ENCODE assay signal across 8 cellular contexts in the genomic region with DNA sequence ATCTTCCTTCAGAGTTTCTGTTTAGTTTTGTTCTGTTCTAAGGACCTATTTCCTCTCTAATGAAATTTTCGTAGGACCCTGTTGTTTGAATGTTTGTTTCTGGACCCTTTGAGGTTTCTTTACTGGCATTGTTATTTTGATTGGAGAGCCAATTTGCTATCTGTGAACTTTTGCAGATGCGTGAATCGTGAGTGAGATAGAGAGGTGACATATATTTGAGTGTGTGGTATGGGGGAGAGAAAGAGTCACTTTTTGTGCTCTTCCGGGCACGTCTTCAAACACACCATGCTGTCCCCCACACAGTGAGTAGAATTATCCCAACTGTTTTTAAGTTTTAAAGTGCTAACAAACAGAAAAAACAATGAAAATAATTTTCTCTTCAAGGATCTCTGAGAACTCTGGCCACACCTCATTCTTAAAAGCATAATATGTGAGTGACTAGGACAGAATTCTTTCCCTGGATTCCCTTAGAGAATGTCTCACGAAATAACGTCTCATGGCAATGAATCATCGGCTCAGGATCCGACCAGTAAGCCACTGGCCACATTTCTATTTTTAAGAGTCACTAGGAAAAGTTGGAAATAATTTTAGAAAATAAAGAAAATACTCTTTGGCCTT.
A peak's percentile ranks its signal among the peaks of the same experiment; 100 is the strongest.
DNase-seq lines count a peak whose midpoint lies in the region; ATAC-seq and TF ChIP-seq lines count a peak whose summit lies in the region.

No MANE protein-coding gene starts in this region.

- peak overlapping the region; percentile 80 for H3K4me3 Mint-ChIP-seq in activated T-helper 2 cell treated with anti-CD3 and anti-CD28 coated beads, Interferon-gamma antibody, Interleukin-2, Interleukin-4, amounts not matched to agents 10 μg/mL and 5 μg/mL and 100 μg/mL, durations not matched to agents 14 hours and 24 hours and 36 hours (ENCODE audit: low read depth)

- peak; percentile 88 for DNase-seq in AG08395 (ENCODE audit: low spot score)
- DNase-seq in HPDE6-E6E7 (ENCODE audit: extremely low spot score) = peak; percentile 94
- DNase-seq in activated T-helper 2 cell treated with anti-CD3 and anti-CD28 coated beads, Interferon-gamma antibody, Interleukin-2, Interleukin-4, amounts not matched to agents 10 μg/mL and 5 μg/mL and 100 μg/mL, durations not matched to agents 14 hours and 24 hours and 36 hours (ENCODE audit: low spot score) = no peak
- no peak for DNase-seq in left ventricle myocardium inferior
- DNase-seq in skeletal muscle cell (ENCODE audit: low read depth) = peak; percentile 91
- DNase-seq in NOMO-1 treated with dmso at 0.1 percent for 144 hours (lab: John Stamatoyannopoulos, UW; ENCODE audit: unreplicated experiment) = no peak

- intact Hi-C loops in activated T-helper 2 cell treated with anti-CD3 and anti-CD28 coated beads, Interferon-gamma antibody, Interleukin-2, Interleukin-4, amounts not matched to agents 10 μg/mL and 5 μg/mL and 100 μg/mL, durations not matched to agents 14 hours and 24 hours and 36 hours (cut with micrococcal nuclease) = loop anchor here (2.0 to 5.0 kb wide), 4 partner anchors 14 to 64 kb away; no protein-coding TSS in a partner anchor
- intact Hi-C loops in left ventricle myocardium inferior (cut with micrococcal nuclease) = no loop called here

- TF ChIP-seq CTCF in left ventricle myocardium inferior (IDR thresholded peaks at IDR 0.05; ENCODE audit: borderline replicate concordance) = no peak

- no peaks in the 10 kb centered on the region for H3K27me3 Mint-ChIP-seq in activated T-helper 2 cell treated with anti-CD3 and anti-CD28 coated beads, Interferon-gamma antibody, Interleukin-2, Interleukin-4, amounts not matched to agents 10 μg/mL and 5 μg/mL and 100 μg/mL, durations not matched to agents 14 hours and 24 hours and 36 hours (ENCODE audit: low read depth)

- H3K4me3 ChIP-seq in left ventricle myocardium inferior (peak overlapping the region; percentile 46), skeletal muscle cell (ENCODE audit: low read depth, low read length) (peak overlapping the region; percentile 34)

- H3K36me3 Mint-ChIP-seq in activated T-helper 2 cell treated with anti-CD3 and anti-CD28 coated beads, Interferon-gamma antibody, Interleukin-2, Interleukin-4, amounts not matched to agents 10 μg/mL and 5 μg/mL and 100 μg/mL, durations not matched to agents 14 hours and 24 hours and 36 hours (ENCODE audit: low read depth) = peaks cover 8% of the 10 kb centered on the region

- H3K27ac Mint-ChIP-seq in activated T-helper 2 cell treated with anti-CD3 and anti-CD28 coated beads, Interferon-gamma antibody, Interleukin-2, Interleukin-4, amounts not matched to agents 10 μg/mL and 5 μg/mL and 100 μg/mL, durations not matched to agents 14 hours and 24 hours and 36 hours = peak overlapping the region; percentile 95

- ATAC-seq in HG02588 (IDR thresholded peaks at IDR 0.05; ENCODE audit: unreplicated experiment) (no peak), HG03342 (IDR thresholded peaks at IDR 0.05; ENCODE audit: unreplicated experiment) (no peak)

- peaks cover 49% of the 10 kb centered on the region for H3K4me1 Mint-ChIP-seq in activated T-helper 2 cell treated with anti-CD3 and anti-CD28 coated beads, Interferon-gamma antibody, Interleukin-2, Interleukin-4, amounts not matched to agents 10 μg/mL and 5 μg/mL and 100 μg/mL, durations not matched to agents 14 hours and 24 hours and 36 hours (ENCODE audit: low read depth)

- H3K27ac ChIP-seq in left ventricle myocardium inferior (replicated peaks) = peak overlapping the region; percentile 88

- peaks cover 9% of the 10 kb centered on the region for H3K9me3 Mint-ChIP-seq in activated T-helper 2 cell treated with anti-CD3 and anti-CD28 coated beads, Interferon-gamma antibody, Interleukin-2, Interleukin-4, amounts not matched to agents 10 μg/mL and 5 μg/mL and 100 μg/mL, durations not matched to agents 14 hours and 24 hours and 36 hours

- H3K27me3 ChIP-seq in left ventricle myocardium inferior (ENCODE audit: low read depth) = no peaks in the 10 kb centered on the region

- H3K36me3 ChIP-seq in left ventricle myocardium inferior = no peaks in the 10 kb centered on the region

- H3K4me1 ChIP-seq in left ventricle myocardium inferior = peaks cover 35% of the 10 kb centered on the region

- no peaks in the 10 kb centered on the region for H3K9me3 ChIP-seq in left ventricle myocardium inferior (replicated peaks)

Comparison
In these comparisons a context has a peak if more than half of its experiments do, and no peak if none do; other contexts are left out.
1. DNase-seq: peak in AG08395 (single experiment), HPDE6-E6E7 (single experiment) and skeletal muscle cell (single experiment); none in activated T-helper 2 cell treated with anti-CD3 and anti-CD28 coated beads, Interferon-gamma antibody, Interleukin-2, Interleukin-4, amounts not matched to agents 10 μg/mL and 5 μg/mL and 100 μg/mL, durations not matched to agents 14 hours and 24 hours and 36 hours (single experiment), left ventricle myocardium inferior (single experiment) and NOMO-1 treated with dmso at 0.1 percent for 144 hours (single experiment).